1 cellular context compared by ENCODE assay signal in the genomic region with DNA sequence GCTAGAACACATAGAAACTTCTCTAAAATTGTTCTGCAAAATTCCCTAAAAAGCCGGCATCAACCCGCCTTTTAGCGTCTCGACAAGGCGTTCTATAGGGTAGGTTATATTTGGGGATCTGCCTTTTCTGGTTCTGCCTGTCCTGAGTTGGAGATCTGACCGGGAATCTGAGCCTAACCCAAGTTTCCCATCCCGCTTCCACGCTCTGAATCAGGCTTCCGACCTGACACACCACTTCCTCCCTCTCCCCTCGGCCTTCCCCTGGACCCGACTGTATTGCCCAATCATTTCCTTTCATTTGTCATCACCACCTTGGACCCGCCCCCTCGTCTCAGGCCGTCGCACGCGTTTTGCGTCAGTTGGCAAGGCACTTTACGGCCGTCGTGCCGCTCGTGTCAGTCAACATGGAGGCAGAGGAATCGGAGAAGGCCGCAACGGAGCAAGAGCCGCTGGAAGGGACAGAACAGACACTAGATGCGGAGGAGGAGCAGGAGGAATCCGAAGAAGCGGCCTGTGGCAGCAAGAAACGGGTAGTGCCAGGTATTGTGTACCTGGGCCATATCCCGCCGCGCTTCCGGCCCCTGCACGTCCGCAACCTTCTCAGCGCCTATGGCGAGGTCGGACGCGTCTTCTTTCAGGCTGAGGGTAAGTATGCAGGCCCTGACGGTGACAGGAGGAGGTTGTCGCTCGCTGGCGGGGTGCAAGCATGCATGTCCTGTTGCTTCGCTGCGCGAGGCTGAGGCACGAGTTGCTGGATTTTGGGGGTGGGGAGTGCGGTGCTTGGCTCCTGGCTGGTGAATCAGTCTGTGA.
TF ChIP-seq lines count a peak whose summit lies in the region.

A gene (plus strand): TSS at position 375 of the 810 bp plus-strand sequence. CDS start 30 bp downstream, at position 405.

TF ChIP-seq in GM12878, 131 proteins besides CTCF, POLR2A, EP300 and RAD21 (continued from another document and continues in another):
- TF ChIP-seq, protein P1, sequence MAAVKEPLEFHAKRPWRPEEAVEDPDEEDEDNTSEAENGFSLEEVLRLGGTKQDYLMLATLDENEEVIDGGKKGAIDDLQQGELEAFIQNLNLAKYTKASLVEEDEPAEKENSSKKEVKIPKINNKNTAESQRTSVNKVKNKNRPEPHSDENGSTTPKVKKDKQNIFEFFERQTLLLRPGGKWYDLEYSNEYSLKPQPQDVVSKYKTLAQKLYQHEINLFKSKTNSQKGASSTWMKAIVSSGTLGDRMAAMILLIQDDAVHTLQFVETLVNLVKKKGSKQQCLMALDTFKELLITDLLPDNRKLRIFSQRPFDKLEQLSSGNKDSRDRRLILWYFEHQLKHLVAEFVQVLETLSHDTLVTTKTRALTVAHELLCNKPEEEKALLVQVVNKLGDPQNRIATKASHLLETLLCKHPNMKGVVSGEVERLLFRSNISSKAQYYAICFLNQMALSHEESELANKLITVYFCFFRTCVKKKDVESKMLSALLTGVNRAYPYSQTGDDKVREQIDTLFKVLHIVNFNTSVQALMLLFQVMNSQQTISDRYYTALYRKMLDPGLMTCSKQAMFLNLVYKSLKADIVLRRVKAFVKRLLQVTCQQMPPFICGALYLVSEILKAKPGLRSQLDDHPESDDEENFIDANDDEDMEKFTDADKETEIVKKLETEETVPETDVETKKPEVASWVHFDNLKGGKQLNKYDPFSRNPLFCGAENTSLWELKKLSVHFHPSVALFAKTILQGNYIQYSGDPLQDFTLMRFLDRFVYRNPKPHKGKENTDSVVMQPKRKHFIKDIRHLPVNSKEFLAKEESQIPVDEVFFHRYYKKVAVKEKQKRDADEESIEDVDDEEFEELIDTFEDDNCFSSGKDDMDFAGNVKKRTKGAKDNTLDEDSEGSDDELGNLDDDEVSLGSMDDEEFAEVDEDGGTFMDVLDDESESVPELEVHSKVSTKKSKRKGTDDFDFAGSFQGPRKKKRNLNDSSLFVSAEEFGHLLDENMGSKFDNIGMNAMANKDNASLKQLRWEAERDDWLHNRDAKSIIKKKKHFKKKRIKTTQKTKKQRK (IDR thresholded peaks at IDR 0.05; ENCODE audit: low read depth, low read length), result no peak; the same call in 1 of the 2 replicates
- TF ChIP-seq, protein P2, sequence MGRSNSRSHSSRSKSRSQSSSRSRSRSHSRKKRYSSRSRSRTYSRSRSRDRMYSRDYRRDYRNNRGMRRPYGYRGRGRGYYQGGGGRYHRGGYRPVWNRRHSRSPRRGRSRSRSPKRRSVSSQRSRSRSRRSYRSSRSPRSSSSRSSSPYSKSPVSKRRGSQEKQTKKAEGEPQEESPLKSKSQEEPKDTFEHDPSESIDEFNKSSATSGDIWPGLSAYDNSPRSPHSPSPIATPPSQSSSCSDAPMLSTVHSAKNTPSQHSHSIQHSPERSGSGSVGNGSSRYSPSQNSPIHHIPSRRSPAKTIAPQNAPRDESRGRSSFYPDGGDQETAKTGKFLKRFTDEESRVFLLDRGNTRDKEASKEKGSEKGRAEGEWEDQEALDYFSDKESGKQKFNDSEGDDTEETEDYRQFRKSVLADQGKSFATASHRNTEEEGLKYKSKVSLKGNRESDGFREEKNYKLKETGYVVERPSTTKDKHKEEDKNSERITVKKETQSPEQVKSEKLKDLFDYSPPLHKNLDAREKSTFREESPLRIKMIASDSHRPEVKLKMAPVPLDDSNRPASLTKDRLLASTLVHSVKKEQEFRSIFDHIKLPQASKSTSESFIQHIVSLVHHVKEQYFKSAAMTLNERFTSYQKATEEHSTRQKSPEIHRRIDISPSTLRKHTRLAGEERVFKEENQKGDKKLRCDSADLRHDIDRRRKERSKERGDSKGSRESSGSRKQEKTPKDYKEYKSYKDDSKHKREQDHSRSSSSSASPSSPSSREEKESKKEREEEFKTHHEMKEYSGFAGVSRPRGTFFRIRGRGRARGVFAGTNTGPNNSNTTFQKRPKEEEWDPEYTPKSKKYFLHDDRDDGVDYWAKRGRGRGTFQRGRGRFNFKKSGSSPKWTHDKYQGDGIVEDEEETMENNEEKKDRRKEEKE (IDR thresholded peaks at IDR 0.05), result no peak
- peak; percentile 85 to 86 for TF ChIP-seq IKZF2 (IDR thresholded peaks at IDR 0.05)
- no peak for TF ChIP-seq ZNF384 (IDR thresholded peaks at IDR 0.05; ENCODE audit: borderline replicate concordance, low read depth, low read length)
- TF ChIP-seq RB1 (IDR thresholded peaks at IDR 0.05; ENCODE audit: borderline replicate concordance), result 0 out of 2 replicates have a peak, but pooled peaks have one; percentile 33
- TF ChIP-seq NFYA (IDR thresholded peaks at IDR 0.05; ENCODE audit: borderline replicate concordance, low read depth, low read length), result no peak
- TF ChIP-seq ZNF217 (IDR thresholded peaks at IDR 0.05), result no peak
- TF ChIP-seq, protein P3, sequence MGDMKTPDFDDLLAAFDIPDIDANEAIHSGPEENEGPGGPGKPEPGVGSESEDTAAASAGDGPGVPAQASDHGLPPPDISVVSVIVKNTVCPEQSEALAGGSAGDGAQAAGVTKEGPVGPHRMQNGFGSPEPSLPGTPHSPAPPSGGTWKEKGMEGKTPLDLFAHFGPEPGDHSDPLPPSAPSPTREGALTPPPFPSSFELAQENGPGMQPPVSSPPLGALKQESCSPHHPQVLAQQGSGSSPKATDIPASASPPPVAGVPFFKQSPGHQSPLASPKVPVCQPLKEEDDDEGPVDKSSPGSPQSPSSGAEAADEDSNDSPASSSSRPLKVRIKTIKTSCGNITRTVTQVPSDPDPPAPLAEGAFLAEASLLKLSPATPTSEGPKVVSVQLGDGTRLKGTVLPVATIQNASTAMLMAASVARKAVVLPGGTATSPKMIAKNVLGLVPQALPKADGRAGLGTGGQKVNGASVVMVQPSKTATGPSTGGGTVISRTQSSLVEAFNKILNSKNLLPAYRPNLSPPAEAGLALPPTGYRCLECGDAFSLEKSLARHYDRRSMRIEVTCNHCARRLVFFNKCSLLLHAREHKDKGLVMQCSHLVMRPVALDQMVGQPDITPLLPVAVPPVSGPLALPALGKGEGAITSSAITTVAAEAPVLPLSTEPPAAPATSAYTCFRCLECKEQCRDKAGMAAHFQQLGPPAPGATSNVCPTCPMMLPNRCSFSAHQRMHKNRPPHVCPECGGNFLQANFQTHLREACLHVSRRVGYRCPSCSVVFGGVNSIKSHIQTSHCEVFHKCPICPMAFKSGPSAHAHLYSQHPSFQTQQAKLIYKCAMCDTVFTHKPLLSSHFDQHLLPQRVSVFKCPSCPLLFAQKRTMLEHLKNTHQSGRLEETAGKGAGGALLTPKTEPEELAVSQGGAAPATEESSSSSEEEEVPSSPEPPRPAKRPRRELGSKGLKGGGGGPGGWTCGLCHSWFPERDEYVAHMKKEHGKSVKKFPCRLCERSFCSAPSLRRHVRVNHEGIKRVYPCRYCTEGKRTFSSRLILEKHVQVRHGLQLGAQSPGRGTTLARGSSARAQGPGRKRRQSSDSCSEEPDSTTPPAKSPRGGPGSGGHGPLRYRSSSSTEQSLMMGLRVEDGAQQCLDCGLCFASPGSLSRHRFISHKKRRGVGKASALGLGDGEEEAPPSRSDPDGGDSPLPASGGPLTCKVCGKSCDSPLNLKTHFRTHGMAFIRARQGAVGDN (IDR thresholded peaks at IDR 0.05), result 0 out of 2 replicates have a peak, but pooled peaks have one; percentile 47
- peak; percentile 100 for TF ChIP-seq CREB1 (IDR thresholded peaks at IDR 0.05; ENCODE audit: low read depth)
- TF ChIP-seq RCOR1 (conservative IDR thresholded peaks at IDR 0.05; ENCODE audit: low read depth, low read length), result no peak
- no peak; the same call in 1 of the 2 replicates for TF ChIP-seq TCF12 (IDR thresholded peaks at IDR 0.05; ENCODE audit: low read depth, low read length)
- peak; percentile 68; the same call in 1 of the 2 replicates for TF ChIP-seq TARDBP (IDR thresholded peaks at IDR 0.05; ENCODE audit: borderline replicate concordance)
- TF ChIP-seq MYB (IDR thresholded peaks at IDR 0.05; ENCODE audit: borderline replicate concordance, low read depth, low read length), result no peak
- TF ChIP-seq ZSCAN29 (IDR thresholded peaks at IDR 0.05), result no peak
- peak; percentile 59 for TF ChIP-seq MYC (IDR thresholded peaks at IDR 0.05; ENCODE audit: insufficient read depth, insufficient read length, insufficient replicate concordance, low read length, severe bottlenecking)
- TF ChIP-seq, protein P4, sequence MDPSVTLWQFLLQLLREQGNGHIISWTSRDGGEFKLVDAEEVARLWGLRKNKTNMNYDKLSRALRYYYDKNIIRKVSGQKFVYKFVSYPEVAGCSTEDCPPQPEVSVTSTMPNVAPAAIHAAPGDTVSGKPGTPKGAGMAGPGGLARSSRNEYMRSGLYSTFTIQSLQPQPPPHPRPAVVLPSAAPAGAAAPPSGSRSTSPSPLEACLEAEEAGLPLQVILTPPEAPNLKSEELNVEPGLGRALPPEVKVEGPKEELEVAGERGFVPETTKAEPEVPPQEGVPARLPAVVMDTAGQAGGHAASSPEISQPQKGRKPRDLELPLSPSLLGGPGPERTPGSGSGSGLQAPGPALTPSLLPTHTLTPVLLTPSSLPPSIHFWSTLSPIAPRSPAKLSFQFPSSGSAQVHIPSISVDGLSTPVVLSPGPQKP (IDR thresholded peaks at IDR 0.05; ENCODE audit: low read depth, low read length), result peak; percentile 76
- peak; percentile 82; the same call in 1 of the 2 replicates for TF ChIP-seq EED (IDR thresholded peaks at IDR 0.05; ENCODE audit: low read depth)
- no peak for TF ChIP-seq ZNF24 (IDR thresholded peaks at IDR 0.05)
- TF ChIP-seq POLR2AphosphoS2 (IDR thresholded peaks at IDR 0.05; ENCODE audit: low read depth, low read length), result peak; percentile 81
- peak in 1 of 2 experiments; percentile 75; a peak in 2 of 4 replicates for TF ChIP-seq SRF (IDR thresholded peaks at IDR 0.05; ENCODE audit: low read depth in 2 of 2, low read length in 2 of 2)
- TF ChIP-seq KDM1A (IDR thresholded peaks at IDR 0.05; ENCODE audit: borderline replicate concordance), result no peak
- no peak for TF ChIP-seq HDAC6 (IDR thresholded peaks at IDR 0.05; ENCODE audit: unreplicated experiment)
- peak in 1 of 2 experiments; percentile 67; a peak in 2 of 3 replicates for TF ChIP-seq EGR1 (IDR thresholded peaks at IDR 0.05; ENCODE audit: borderline replicate concordance in 1 of 2, low read depth in 2 of 2, low read length in 2 of 2)
- TF ChIP-seq IKZF1 (conservative IDR thresholded peaks at IDR 0.05), result peak; percentile 96
- TF ChIP-seq, protein P5, sequence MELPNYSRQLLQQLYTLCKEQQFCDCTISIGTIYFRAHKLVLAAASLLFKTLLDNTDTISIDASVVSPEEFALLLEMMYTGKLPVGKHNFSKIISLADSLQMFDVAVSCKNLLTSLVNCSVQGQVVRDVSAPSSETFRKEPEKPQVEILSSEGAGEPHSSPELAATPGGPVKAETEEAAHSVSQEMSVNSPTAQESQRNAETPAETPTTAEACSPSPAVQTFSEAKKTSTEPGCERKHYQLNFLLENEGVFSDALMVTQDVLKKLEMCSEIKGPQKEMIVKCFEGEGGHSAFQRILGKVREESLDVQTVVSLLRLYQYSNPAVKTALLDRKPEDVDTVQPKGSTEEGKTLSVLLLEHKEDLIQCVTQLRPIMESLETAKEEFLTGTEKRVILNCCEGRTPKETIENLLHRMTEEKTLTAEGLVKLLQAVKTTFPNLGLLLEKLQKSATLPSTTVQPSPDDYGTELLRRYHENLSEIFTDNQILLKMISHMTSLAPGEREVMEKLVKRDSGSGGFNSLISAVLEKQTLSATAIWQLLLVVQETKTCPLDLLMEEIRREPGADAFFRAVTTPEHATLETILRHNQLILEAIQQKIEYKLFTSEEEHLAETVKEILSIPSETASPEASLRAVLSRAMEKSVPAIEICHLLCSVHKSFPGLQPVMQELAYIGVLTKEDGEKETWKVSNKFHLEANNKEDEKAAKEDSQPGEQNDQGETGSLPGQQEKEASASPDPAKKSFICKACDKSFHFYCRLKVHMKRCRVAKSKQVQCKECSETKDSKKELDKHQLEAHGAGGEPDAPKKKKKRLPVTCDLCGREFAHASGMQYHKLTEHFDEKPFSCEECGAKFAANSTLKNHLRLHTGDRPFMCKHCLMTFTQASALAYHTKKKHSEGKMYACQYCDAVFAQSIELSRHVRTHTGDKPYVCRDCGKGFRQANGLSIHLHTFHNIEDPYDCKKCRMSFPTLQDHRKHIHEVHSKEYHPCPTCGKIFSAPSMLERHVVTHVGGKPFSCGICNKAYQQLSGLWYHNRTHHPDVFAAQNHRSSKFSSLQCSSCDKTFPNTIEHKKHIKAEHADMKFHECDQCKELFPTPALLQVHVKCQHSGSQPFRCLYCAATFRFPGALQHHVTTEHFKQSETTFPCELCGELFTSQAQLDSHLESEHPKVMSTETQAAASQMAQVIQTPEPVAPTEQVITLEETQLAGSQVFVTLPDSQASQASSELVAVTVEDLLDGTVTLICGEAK (IDR thresholded peaks at IDR 0.05; ENCODE audit: borderline replicate concordance), result peak; percentile 73
- peak; percentile 39 for TF ChIP-seq JUNB (IDR thresholded peaks at IDR 0.05)
- TF ChIP-seq, protein P6, sequence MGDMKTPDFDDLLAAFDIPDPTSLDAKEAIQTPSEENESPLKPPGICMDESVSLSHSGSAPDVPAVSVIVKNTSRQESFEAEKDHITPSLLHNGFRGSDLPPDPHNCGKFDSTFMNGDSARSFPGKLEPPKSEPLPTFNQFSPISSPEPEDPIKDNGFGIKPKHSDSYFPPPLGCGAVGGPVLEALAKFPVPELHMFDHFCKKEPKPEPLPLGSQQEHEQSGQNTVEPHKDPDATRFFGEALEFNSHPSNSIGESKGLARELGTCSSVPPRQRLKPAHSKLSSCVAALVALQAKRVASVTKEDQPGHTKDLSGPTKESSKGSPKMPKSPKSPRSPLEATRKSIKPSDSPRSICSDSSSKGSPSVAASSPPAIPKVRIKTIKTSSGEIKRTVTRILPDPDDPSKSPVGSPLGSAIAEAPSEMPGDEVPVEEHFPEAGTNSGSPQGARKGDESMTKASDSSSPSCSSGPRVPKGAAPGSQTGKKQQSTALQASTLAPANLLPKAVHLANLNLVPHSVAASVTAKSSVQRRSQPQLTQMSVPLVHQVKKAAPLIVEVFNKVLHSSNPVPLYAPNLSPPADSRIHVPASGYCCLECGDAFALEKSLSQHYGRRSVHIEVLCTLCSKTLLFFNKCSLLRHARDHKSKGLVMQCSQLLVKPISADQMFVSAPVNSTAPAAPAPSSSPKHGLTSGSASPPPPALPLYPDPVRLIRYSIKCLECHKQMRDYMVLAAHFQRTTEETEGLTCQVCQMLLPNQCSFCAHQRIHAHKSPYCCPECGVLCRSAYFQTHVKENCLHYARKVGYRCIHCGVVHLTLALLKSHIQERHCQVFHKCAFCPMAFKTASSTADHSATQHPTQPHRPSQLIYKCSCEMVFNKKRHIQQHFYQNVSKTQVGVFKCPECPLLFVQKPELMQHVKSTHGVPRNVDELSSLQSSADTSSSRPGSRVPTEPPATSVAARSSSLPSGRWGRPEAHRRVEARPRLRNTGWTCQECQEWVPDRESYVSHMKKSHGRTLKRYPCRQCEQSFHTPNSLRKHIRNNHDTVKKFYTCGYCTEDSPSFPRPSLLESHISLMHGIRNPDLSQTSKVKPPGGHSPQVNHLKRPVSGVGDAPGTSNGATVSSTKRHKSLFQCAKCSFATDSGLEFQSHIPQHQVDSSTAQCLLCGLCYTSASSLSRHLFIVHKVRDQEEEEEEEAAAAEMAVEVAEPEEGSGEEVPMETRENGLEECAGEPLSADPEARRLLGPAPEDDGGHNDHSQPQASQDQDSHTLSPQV (IDR thresholded peaks at IDR 0.05), result no peak
- TF ChIP-seq FOXK2 (IDR thresholded peaks at IDR 0.05), result peak; percentile 89
- TF ChIP-seq ZZZ3 (IDR thresholded peaks at IDR 0.05; ENCODE audit: control insufficient read depth, insufficient read length, low read depth), result no peak
- 0 out of 2 replicates have a peak, but pooled peaks have one; percentile 64 for TF ChIP-seq CBFB (IDR thresholded peaks at IDR 0.05; ENCODE audit: low read depth)
- TF ChIP-seq, protein P7, sequence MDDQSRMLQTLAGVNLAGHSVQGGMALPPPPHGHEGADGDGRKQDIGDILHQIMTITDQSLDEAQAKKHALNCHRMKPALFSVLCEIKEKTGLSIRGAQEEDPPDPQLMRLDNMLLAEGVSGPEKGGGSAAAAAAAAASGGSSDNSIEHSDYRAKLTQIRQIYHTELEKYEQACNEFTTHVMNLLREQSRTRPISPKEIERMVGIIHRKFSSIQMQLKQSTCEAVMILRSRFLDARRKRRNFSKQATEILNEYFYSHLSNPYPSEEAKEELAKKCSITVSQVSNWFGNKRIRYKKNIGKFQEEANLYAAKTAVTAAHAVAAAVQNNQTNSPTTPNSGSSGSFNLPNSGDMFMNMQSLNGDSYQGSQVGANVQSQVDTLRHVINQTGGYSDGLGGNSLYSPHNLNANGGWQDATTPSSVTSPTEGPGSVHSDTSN (IDR thresholded peaks at IDR 0.05; ENCODE audit: insufficient replicate concordance, low read depth, low read length), result peak; percentile 87
